In the genomic region with DNA sequence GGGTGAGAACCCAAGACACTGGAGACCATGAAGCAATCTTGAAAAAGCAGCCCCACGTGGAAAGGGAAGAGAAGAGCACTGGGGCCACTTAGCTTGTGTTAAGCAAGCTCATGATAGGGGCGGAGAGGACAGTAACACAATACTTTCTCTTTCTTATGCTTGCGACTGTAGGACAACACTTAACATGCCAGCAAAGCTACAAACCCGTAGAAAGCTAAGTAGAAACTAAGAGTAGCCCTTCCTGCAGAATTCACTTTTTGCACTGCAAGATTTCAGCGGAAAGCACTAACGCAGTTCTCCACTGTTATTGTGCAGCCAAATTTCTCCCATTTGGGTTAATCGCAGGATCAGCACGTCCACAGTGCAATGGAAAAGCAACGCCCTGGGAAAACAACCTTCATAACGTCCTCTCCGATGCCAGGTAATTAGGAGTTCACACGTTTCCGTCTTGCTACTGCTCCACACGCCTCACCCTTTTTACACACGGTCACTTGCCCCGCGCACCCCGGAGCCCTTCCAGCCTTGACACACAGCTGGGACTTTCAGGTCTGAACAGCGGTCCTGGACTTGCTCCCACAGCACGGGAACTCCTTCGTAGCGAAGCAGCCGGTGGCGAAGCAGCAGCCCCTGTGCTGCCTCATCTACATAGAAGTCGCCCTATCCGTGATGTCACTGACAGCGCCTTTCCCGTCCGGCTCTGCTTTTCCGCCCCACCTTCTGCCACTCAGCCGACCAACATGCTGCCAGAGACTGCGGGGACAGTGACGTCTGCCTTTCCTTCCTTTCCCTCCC, we compare ENCODE assay signal across 8 cellular contexts.
DNase-seq lines count a peak whose midpoint lies in the region; ATAC-seq and TF ChIP-seq lines count a peak whose summit lies in the region.

No MANE protein-coding gene starts in this region.

- peaks cover 39% of the 10 kb centered on the region for H3K4me1 Mint-ChIP-seq in activated T-helper 1 cell treated with anti-CD3 and anti-CD28 coated beads, Interleukin-12 subunit alpha, Interleukin-12 subunit beta, Interleukin-2, Interleukin-4 antibody, amounts not matched to agents 30 ng/mL and 10 ng/mL and 1 ng/mL, durations not matched to agents 14 hours and 24 hours and 36 hours (ENCODE audit: low read depth)
- H3K4me1 Mint-ChIP-seq in nephron: peaks cover 33% of the 10 kb centered on the region

- no peaks in the 10 kb centered on the region for H3K36me3 ChIP-seq in HUES64 (ENCODE audit: insufficient read depth, low read length)
- H3K36me3 ChIP-seq in Peyer's patch: no peaks in the 10 kb centered on the region

- intact Hi-C loops in activated T-helper 1 cell treated with anti-CD3 and anti-CD28 coated beads, Interleukin-12 subunit alpha, Interleukin-12 subunit beta, Interleukin-2, Interleukin-4 antibody, amounts not matched to agents 30 ng/mL and 10 ng/mL and 1 ng/mL, durations not matched to agents 14 hours and 24 hours and 36 hours (cut with micrococcal nuclease): loop anchor here (1.0 to 10.0 kb wide), 7 partner anchors 16 to 1250 kb away; partner anchors contain the start of gene CHD1L

- peak; percentile 97 for DNase-seq in Caki2 (ENCODE audit: low read depth)
- DNase-seq in Peyer's patch: peak; percentile 83 to 95 (median 90)
- peak; percentile 64 for DNase-seq in activated T-helper 1 cell treated with anti-CD3 and anti-CD28 coated beads, Interleukin-12 subunit alpha, Interleukin-12 subunit beta, Interleukin-2, Interleukin-4 antibody, amounts not matched to agents 30 ng/mL and 10 ng/mL and 1 ng/mL, durations not matched to agents 14 hours and 24 hours and 36 hours (ENCODE audit: low spot score)
- peak; percentile 67 for DNase-seq in fibroblast of peridontal ligament (ENCODE audit: extremely low read depth)
- DNase-seq in stimulated activated naive CD4-positive, alpha-beta T cell treated with Interleukin-2 at 50 U/mL for 16 hours (lab: John Stamatoyannopoulos, UW): peak; percentile 75

- TF ChIP-seq POLR2A in Peyer's patch (IDR thresholded peaks at IDR 0.05): peak; percentile 66 to 77

- TF ChIP-seq CTCF in Peyer's patch (IDR thresholded peaks at IDR 0.05) (no peak), nephron (IDR thresholded peaks at IDR 0.05; ENCODE audit: unreplicated experiment in 3 of 3) (no peak)

- peak overlapping the region; percentile 99 for H3K27ac Mint-ChIP-seq in activated T-helper 1 cell treated with anti-CD3 and anti-CD28 coated beads, Interleukin-12 subunit alpha, Interleukin-12 subunit beta, Interleukin-2, Interleukin-4 antibody, amounts not matched to agents 30 ng/mL and 10 ng/mL and 1 ng/mL, durations not matched to agents 14 hours and 24 hours and 36 hours
- peak overlapping the region; percentile 97 to 99 (median 98) for H3K27ac Mint-ChIP-seq in nephron

- H3K4me1 ChIP-seq in HUES64 (ENCODE audit: insufficient read depth, low read length) (peaks cover 6% of the 10 kb centered on the region; the same call in 1 of the 2 replicates), Peyer's patch (peaks cover 0 to 5% (median 2%) of the 10 kb centered on the region in 4 donors)

- H3K27me3 Mint-ChIP-seq in activated T-helper 1 cell treated with anti-CD3 and anti-CD28 coated beads, Interleukin-12 subunit alpha, Interleukin-12 subunit beta, Interleukin-2, Interleukin-4 antibody, amounts not matched to agents 30 ng/mL and 10 ng/mL and 1 ng/mL, durations not matched to agents 14 hours and 24 hours and 36 hours (ENCODE audit: insufficient read depth): peaks cover 30% of the 10 kb centered on the region
- peaks cover 27% of the 10 kb centered on the region for H3K27me3 Mint-ChIP-seq in nephron (ENCODE audit: low read depth)

- H3K4me3 Mint-ChIP-seq in activated T-helper 1 cell treated with anti-CD3 and anti-CD28 coated beads, Interleukin-12 subunit alpha, Interleukin-12 subunit beta, Interleukin-2, Interleukin-4 antibody, amounts not matched to agents 30 ng/mL and 10 ng/mL and 1 ng/mL, durations not matched to agents 14 hours and 24 hours and 36 hours: peak overlapping the region; percentile 92
- peak overlapping the region; percentile 90 to 94 (median 92) for H3K4me3 Mint-ChIP-seq in nephron

- H3K27me3 ChIP-seq in HUES64 (ENCODE audit: insufficient read depth, low read length): peaks cover 3% of the 10 kb centered on the region; the same call in 1 of the 2 replicates
- no peaks in the 10 kb centered on the region for H3K27me3 ChIP-seq in Peyer's patch

- H3K9me3 ChIP-seq in HUES64 (ENCODE audit: insufficient read depth, low read depth, low read length) (0 out of 2 replicates have a peak, but pooled peaks cover 7% of the 10 kb centered on the region), Peyer's patch (no peaks in the 10 kb centered on the region)

- in situ Hi-C loops in Caki2 (cut with HindIII; ENCODE audit: low pct_unique_long_range_greater_than_20kb, low sequenced_read_pairs): no loop called here

- H3K4me3 ChIP-seq in HUES64 (ENCODE audit: low read length): peak overlapping the region; percentile 62
- peak overlapping the region; percentile 26 to 63 (median 54) for H3K4me3 ChIP-seq in Peyer's patch

- WGBS in HUES64: under 1% methylated on average over 33 of the region's 33 CpGs

- no peaks in the 10 kb centered on the region for H3K9me3 Mint-ChIP-seq in activated T-helper 1 cell treated with anti-CD3 and anti-CD28 coated beads, Interleukin-12 subunit alpha, Interleukin-12 subunit beta, Interleukin-2, Interleukin-4 antibody, amounts not matched to agents 30 ng/mL and 10 ng/mL and 1 ng/mL, durations not matched to agents 14 hours and 24 hours and 36 hours
- H3K9me3 Mint-ChIP-seq in nephron: no peaks in the 10 kb centered on the region

- peak overlapping the region; percentile 96 for H3K9ac ChIP-seq in HUES64 (ENCODE audit: low read depth, low read length)

- no peaks in the 10 kb centered on the region for H3K36me3 Mint-ChIP-seq in activated T-helper 1 cell treated with anti-CD3 and anti-CD28 coated beads, Interleukin-12 subunit alpha, Interleukin-12 subunit beta, Interleukin-2, Interleukin-4 antibody, amounts not matched to agents 30 ng/mL and 10 ng/mL and 1 ng/mL, durations not matched to agents 14 hours and 24 hours and 36 hours (ENCODE audit: low read depth)
- no peaks in the 10 kb centered on the region for H3K36me3 Mint-ChIP-seq in nephron (ENCODE audit: low read depth)

- H3K27ac ChIP-seq in HUES64 (ENCODE audit: low read depth, low read length): peak overlapping the region; percentile 95
- H3K27ac ChIP-seq in Peyer's patch: peak overlapping the region; percentile 44 to 92 (median 84)

- ATAC-seq in GM21447 (IDR thresholded peaks at IDR 0.05; ENCODE audit: unreplicated experiment): peak; percentile 71

Comparison
In these comparisons a context has a peak if more than half of its experiments do, and no peak if none do; other contexts are left out.
1. Peak in every context shown above with its lines: DNase-seq, ATAC-seq, H3K4me3 ChIP-seq and H3K27ac ChIP-seq.